In genomic region chr3:14410501-14411165, GRCh38 we compare ENCODE assay signal across 8 cellular contexts. TPM values are rescaled to one million over a fixed set of nuclear protein-coding genes. Genes with fewer than 3 reads are reported as not detected.
DNase-seq lines count a peak whose midpoint lies in the region; ATAC-seq and TF ChIP-seq lines count a peak whose summit lies in the region.

No MANE protein-coding gene starts in this region.

- H2AFZ ChIP-seq in mammary epithelial cell (ENCODE audit: low read depth, low read length): no peak overlapping the region

- intact Hi-C loops in mammary epithelial cell (cut with micrococcal nuclease): no loop called here

- peak; percentile 74 for ATAC-seq in activated CD8-positive, alpha-beta memory T cell treated with anti-CD3 and anti-CD28 coated beads, Interleukin-2, amount 10 ng/mL, durations not matched to agents 7 days and 5 days
- ATAC-seq in natural killer cell treated with Interleukin-12 subunit alpha and Interleukin-12 subunit beta and Interleukin-15 and Interleukin-18, amount 100 ng/mL, for 72 hours: peak; percentile 89 to 93

- in situ Hi-C loops in mammary epithelial cell (cut with MboI; ENCODE audit: low sequenced_read_pairs in 2 of 2): no loop called here

- DNase-seq in activated CD8-positive, alpha-beta memory T cell treated with anti-CD3 and anti-CD28 coated beads, Interleukin-2, amount 10 ng/mL, durations not matched to agents 7 days and 5 days: peak; percentile 56
- no peak for DNase-seq in activated CD8-positive, alpha-beta memory T cell treated with anti-CD3 and anti-CD28 coated beads for 24 hours
- peak; percentile 85 for DNase-seq in NOMO-1 treated with dmso at 0.1 percent for 144 hours (lab: John Stamatoyannopoulos, UW; ENCODE audit: unreplicated experiment)
- DNase-seq in mammary epithelial cell: peak; percentile 73
- peak; percentile 65 for DNase-seq in natural killer cell treated with Interleukin-12 subunit alpha and Interleukin-12 subunit beta and Interleukin-15 and Interleukin-18, amount 100 ng/mL, for 72 hours (ENCODE audit: low spot score)
- DNase-seq in mesothelial cell of epicardium (ENCODE audit: low spot score in 2 of 2, unreplicated experiment in 2 of 2): no peak
- no peak for DNase-seq in NCI-H2081 treated with DMSO at 0.1 percent for 48 hours (lab: John Stamatoyannopoulos, UW)
- no peak for DNase-seq in NCI-H82 (lab: John Stamatoyannopoulos, UW)

- no peak overlapping the region for H3K4me3 Mint-ChIP-seq in activated CD8-positive, alpha-beta memory T cell treated with anti-CD3 and anti-CD28 coated beads, Interleukin-2, amount 10 ng/mL, durations not matched to agents 7 days and 5 days
- peak overlapping the region; percentile 15 for H3K4me3 Mint-ChIP-seq in natural killer cell treated with Interleukin-12 subunit alpha and Interleukin-12 subunit beta and Interleukin-15 and Interleukin-18, amount 100 ng/mL, for 72 hours
- H3K4me3 Mint-ChIP-seq in mesothelial cell of epicardium: no peak overlapping the region

- WGBS in mammary epithelial cell (ENCODE audit: low coverage, missing lambda C conversion rate): 92% methylated on average over 4 of the region's 6 CpGs

- H3K9me3 Mint-ChIP-seq in activated CD8-positive, alpha-beta memory T cell treated with anti-CD3 and anti-CD28 coated beads, Interleukin-2, amount 10 ng/mL, durations not matched to agents 7 days and 5 days (ENCODE audit: low read depth): no peaks in the 10 kb centered on the region
- H3K9me3 Mint-ChIP-seq in natural killer cell treated with Interleukin-12 subunit alpha and Interleukin-12 subunit beta and Interleukin-15 and Interleukin-18, amount 100 ng/mL, for 72 hours: no peaks in the 10 kb centered on the region
- no peaks in the 10 kb centered on the region for H3K9me3 Mint-ChIP-seq in mesothelial cell of epicardium

- dilution Hi-C loops in mammary epithelial cell (cut with HindIII; ENCODE audit: low sequenced_read_pairs): no loop called here

- peaks cover 5% of the 10 kb centered on the region for H3K36me3 ChIP-seq in mammary epithelial cell (ENCODE audit: insufficient read depth, low read length)

- H3K27ac ChIP-seq in mammary epithelial cell (ENCODE audit: insufficient read depth, low read depth, low read length): peak overlapping the region; percentile 7

- TF ChIP-seq CTCF in mammary epithelial cell (conservative IDR thresholded peaks at IDR 0.05 in 1 of 2, IDR thresholded peaks at IDR 0.05 in 1 of 2; ENCODE audit: extremely low read depth in 1 of 2, insufficient read depth in 1 of 2, low read depth in 1 of 2, low read length in 2 of 2) (no peak), mesothelial cell of epicardium (IDR thresholded peaks at IDR 0.05; ENCODE audit: unreplicated experiment) (no peak)

- H3K79me2 ChIP-seq in mammary epithelial cell (ENCODE audit: insufficient read depth, low read length): peaks cover 73% of the 10 kb centered on the region

- H4K20me1 ChIP-seq in mammary epithelial cell (ENCODE audit: insufficient read depth, low read length): no peaks in the 10 kb centered on the region

- H3K9ac ChIP-seq in mammary epithelial cell (ENCODE audit: insufficient read depth, low read length): no peak overlapping the region

- H3K9me3 ChIP-seq in mammary epithelial cell (replicated peaks; ENCODE audit: insufficient read depth, low read length): no peaks in the 10 kb centered on the region

- no TSS peak for BruUV-seq in mammary epithelial cell (replicated peaks; lab: Mats Ljungman, UMichigan)

- H3K27me3 ChIP-seq in mammary epithelial cell (ENCODE audit: insufficient read depth, low read length): no peaks in the 10 kb centered on the region

- H3K4me3 ChIP-seq in mammary epithelial cell (replicated peaks in 1 of 3; ENCODE audit: insufficient read depth in 1 of 3, low read depth in 2 of 3, low read length in 3 of 3): no peak overlapping the region

- H3K4me2 ChIP-seq in mammary epithelial cell (ENCODE audit: insufficient read depth, low read depth, low read length): no peak overlapping the region

- no peaks in the 10 kb centered on the region for H3K27me3 Mint-ChIP-seq in activated CD8-positive, alpha-beta memory T cell treated with anti-CD3 and anti-CD28 coated beads, Interleukin-2, amount 10 ng/mL, durations not matched to agents 7 days and 5 days
- no peaks in the 10 kb centered on the region for H3K27me3 Mint-ChIP-seq in natural killer cell treated with Interleukin-12 subunit alpha and Interleukin-12 subunit beta and Interleukin-15 and Interleukin-18, amount 100 ng/mL, for 72 hours
- no peaks in the 10 kb centered on the region for H3K27me3 Mint-ChIP-seq in mesothelial cell of epicardium (ENCODE audit: low read depth)

- peak overlapping the region; percentile 67 for H3K27ac Mint-ChIP-seq in activated CD8-positive, alpha-beta memory T cell treated with anti-CD3 and anti-CD28 coated beads, Interleukin-2, amount 10 ng/mL, durations not matched to agents 7 days and 5 days
- H3K27ac Mint-ChIP-seq in natural killer cell treated with Interleukin-12 subunit alpha and Interleukin-12 subunit beta and Interleukin-15 and Interleukin-18, amount 100 ng/mL, for 72 hours: peak overlapping the region; percentile 76 to 91
- no peak overlapping the region for H3K27ac Mint-ChIP-seq in mesothelial cell of epicardium

- peaks cover 11% of the 10 kb centered on the region for H3K36me3 Mint-ChIP-seq in activated CD8-positive, alpha-beta memory T cell treated with anti-CD3 and anti-CD28 coated beads, Interleukin-2, amount 10 ng/mL, durations not matched to agents 7 days and 5 days
- H3K36me3 Mint-ChIP-seq in natural killer cell treated with Interleukin-12 subunit alpha and Interleukin-12 subunit beta and Interleukin-15 and Interleukin-18, amount 100 ng/mL, for 72 hours: no peaks in the 10 kb centered on the region
- no peaks in the 10 kb centered on the region for H3K36me3 Mint-ChIP-seq in mesothelial cell of epicardium

- peaks cover 31% of the 10 kb centered on the region for H3K4me1 Mint-ChIP-seq in activated CD8-positive, alpha-beta memory T cell treated with anti-CD3 and anti-CD28 coated beads, Interleukin-2, amount 10 ng/mL, durations not matched to agents 7 days and 5 days
- peaks cover 18 to 30% of the 10 kb centered on the region in 2 donors for H3K4me1 Mint-ChIP-seq in natural killer cell treated with Interleukin-12 subunit alpha and Interleukin-12 subunit beta and Interleukin-15 and Interleukin-18, amount 100 ng/mL, for 72 hours (ENCODE audit: low read depth in 2 of 2)
- H3K4me1 Mint-ChIP-seq in mesothelial cell of epicardium: peaks cover 10% of the 10 kb centered on the region

- H3K4me1 ChIP-seq in mammary epithelial cell (ENCODE audit: insufficient read depth, low read length): peaks cover 17% of the 10 kb centered on the region

- CTCF ChIA-PET in activated CD8-positive, alpha-beta memory T cell treated with anti-CD3 and anti-CD28 coated beads, Interleukin-2, amount 10 ng/mL, durations not matched to agents 7 days and 5 days (lab: Charles Lee): no interaction called here
- CTCF ChIA-PET in mammary epithelial cell (lab: Charles Lee; ENCODE audit: low non-redundant PET): no interaction called here

RNA-seq across cellular contexts. Expression of gene SLC6A6, which starts 8.2 kb away (rescaled TPM):
- 10 to 100 TPM; 55.3 to 64.6 TPM for total RNA-seq in activated CD8-positive, alpha-beta memory T cell treated with anti-CD3 and anti-CD28 coated beads, Interleukin-2, amount 10 ng/mL, durations not matched to agents 7 days and 5 days
- total RNA-seq in mammary epithelial cell (10 to 100 TPM; 14.8 to 17.7 TPM), mesothelial cell of epicardium (19.3 to 21.2 TPM (median 20.0 TPM) in 3 replicates)
- 13.4 TPM for polyA plus RNA-seq in mammary epithelial cell
- polyA minus RNA-seq in mammary epithelial cell: 76.1 TPM
- 10 to 100 TPM; 20.4 to 56.7 TPM for total RNA-seq in natural killer cell treated with Interleukin-12 subunit alpha and Interleukin-12 subunit beta and Interleukin-15 and Interleukin-18, amount 100 ng/mL, for 72 hours

Comparison
In these comparisons a context has a peak if more than half of its experiments do, and no peak if none do; other contexts are left out.
1. DNase-seq: peak in activated CD8-positive, alpha-beta memory T cell treated with anti-CD3 and anti-CD28 coated beads, Interleukin-2, amount 10 ng/mL, durations not matched to agents 7 days and 5 days (single experiment), NOMO-1 treated with dmso at 0.1 percent for 144 hours (single experiment), mammary epithelial cell (single experiment) and natural killer cell treated with Interleukin-12 subunit alpha and Interleukin-12 subunit beta and Interleukin-15 and Interleukin-18, amount 100 ng/mL, for 72 hours (single experiment); none in activated CD8-positive, alpha-beta memory T cell treated with anti-CD3 and anti-CD28 coated beads for 24 hours (single experiment), mesothelial cell of epicardium (0 of 2), NCI-H2081 treated with DMSO at 0.1 percent for 48 hours (single experiment) and NCI-H82 (single experiment).